ENCODE assay signal across 2 cellular contexts in the genomic region with DNA sequence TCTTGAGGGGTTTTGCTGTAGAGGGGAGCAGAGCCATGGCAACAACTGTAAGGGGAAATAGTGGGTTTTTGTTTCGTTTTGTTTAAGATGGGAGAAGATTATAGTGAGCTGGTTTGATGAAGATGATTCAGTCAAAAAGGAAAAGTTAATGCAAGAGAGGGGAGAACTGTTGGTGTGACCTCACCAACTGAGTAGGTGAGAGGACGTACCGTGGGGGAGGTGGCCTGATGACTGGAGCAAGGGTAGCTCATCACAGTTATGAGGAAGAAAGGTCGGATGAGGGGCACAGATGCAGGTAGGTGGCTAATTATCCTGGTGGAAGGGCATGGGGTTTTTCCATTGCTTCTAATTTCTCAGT.
TF ChIP-seq lines count a peak whose summit lies in the region.

No MANE protein-coding gene starts in this region.

TF ChIP-seq in SK-N-SH, 30 proteins besides CTCF, POLR2A, EP300 and RAD21 (continued from another document):
- TF ChIP-seq, protein P1, sequence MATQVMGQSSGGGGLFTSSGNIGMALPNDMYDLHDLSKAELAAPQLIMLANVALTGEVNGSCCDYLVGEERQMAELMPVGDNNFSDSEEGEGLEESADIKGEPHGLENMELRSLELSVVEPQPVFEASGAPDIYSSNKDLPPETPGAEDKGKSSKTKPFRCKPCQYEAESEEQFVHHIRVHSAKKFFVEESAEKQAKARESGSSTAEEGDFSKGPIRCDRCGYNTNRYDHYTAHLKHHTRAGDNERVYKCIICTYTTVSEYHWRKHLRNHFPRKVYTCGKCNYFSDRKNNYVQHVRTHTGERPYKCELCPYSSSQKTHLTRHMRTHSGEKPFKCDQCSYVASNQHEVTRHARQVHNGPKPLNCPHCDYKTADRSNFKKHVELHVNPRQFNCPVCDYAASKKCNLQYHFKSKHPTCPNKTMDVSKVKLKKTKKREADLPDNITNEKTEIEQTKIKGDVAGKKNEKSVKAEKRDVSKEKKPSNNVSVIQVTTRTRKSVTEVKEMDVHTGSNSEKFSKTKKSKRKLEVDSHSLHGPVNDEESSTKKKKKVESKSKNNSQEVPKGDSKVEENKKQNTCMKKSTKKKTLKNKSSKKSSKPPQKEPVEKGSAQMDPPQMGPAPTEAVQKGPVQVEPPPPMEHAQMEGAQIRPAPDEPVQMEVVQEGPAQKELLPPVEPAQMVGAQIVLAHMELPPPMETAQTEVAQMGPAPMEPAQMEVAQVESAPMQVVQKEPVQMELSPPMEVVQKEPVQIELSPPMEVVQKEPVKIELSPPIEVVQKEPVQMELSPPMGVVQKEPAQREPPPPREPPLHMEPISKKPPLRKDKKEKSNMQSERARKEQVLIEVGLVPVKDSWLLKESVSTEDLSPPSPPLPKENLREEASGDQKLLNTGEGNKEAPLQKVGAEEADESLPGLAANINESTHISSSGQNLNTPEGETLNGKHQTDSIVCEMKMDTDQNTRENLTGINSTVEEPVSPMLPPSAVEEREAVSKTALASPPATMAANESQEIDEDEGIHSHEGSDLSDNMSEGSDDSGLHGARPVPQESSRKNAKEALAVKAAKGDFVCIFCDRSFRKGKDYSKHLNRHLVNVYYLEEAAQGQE (IDR thresholded peaks at IDR 0.05; ENCODE audit: low read depth, low read length): no peak
- TF ChIP-seq ELF1 (IDR thresholded peaks at IDR 0.05) (no peak), FOXM1 (IDR thresholded peaks at IDR 0.05; ENCODE audit: low read depth) (no peak), TCF12 (IDR thresholded peaks at IDR 0.05) (no peak), EZH2phosphoT487 (IDR thresholded peaks at IDR 0.05; ENCODE audit: borderline replicate concordance, low read depth) (no peak), JUND (IDR thresholded peaks at IDR 0.05) (no peak), NRF1 (IDR thresholded peaks at IDR 0.05; ENCODE audit: low read depth, low read length) (no peak), FOSL2 (IDR thresholded peaks at IDR 0.05; ENCODE audit: borderline replicate concordance, low read depth) (no peak; the same call in 1 of the 2 replicates), RFX5 (IDR thresholded peaks at IDR 0.05; ENCODE audit: low read length) (no peak), SIN3A (IDR thresholded peaks at IDR 0.05; ENCODE audit: borderline replicate concordance, low read depth, low read length) (no peak)
- TF ChIP-seq, protein P2, sequence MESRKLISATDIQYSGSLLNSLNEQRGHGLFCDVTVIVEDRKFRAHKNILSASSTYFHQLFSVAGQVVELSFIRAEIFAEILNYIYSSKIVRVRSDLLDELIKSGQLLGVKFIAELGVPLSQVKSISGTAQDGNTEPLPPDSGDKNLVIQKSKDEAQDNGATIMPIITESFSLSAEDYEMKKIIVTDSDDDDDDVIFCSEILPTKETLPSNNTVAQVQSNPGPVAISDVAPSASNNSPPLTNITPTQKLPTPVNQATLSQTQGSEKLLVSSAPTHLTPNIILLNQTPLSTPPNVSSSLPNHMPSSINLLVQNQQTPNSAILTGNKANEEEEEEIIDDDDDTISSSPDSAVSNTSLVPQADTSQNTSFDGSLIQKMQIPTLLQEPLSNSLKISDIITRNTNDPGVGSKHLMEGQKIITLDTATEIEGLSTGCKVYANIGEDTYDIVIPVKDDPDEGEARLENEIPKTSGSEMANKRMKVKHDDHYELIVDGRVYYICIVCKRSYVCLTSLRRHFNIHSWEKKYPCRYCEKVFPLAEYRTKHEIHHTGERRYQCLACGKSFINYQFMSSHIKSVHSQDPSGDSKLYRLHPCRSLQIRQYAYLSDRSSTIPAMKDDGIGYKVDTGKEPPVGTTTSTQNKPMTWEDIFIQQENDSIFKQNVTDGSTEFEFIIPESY (IDR thresholded peaks at IDR 0.05; ENCODE audit: borderline replicate concordance, low read depth): no peak
- TF ChIP-seq, protein P3, sequence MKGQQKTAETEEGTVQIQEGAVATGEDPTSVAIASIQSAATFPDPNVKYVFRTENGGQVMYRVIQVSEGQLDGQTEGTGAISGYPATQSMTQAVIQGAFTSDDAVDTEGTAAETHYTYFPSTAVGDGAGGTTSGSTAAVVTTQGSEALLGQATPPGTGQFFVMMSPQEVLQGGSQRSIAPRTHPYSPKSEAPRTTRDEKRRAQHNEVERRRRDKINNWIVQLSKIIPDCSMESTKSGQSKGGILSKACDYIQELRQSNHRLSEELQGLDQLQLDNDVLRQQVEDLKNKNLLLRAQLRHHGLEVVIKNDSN (IDR thresholded peaks at IDR 0.05; ENCODE audit: borderline replicate concordance, low read depth): no peak
- TF ChIP-seq, protein P4, sequence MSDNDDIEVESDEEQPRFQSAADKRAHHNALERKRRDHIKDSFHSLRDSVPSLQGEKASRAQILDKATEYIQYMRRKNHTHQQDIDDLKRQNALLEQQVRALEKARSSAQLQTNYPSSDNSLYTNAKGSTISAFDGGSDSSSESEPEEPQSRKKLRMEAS (IDR thresholded peaks at IDR 0.05; ENCODE audit: low read depth): no peak

TF ChIP-seq in SK-N-SH treated with all-trans-retinoic acid at 6 μM for 48 hours, 23 proteins besides CTCF, POLR2A, EP300 and RAD21 (continued from another document):
- TF ChIP-seq, protein P5, sequence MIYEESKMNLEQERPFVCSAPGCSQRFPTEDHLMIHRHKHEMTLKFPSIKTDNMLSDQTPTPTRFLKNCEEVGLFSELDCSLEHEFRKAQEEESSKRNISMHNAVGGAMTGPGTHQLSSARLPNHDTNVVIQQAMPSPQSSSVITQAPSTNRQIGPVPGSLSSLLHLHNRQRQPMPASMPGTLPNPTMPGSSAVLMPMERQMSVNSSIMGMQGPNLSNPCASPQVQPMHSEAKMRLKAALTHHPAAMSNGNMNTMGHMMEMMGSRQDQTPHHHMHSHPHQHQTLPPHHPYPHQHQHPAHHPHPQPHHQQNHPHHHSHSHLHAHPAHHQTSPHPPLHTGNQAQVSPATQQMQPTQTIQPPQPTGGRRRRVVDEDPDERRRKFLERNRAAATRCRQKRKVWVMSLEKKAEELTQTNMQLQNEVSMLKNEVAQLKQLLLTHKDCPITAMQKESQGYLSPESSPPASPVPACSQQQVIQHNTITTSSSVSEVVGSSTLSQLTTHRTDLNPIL (CRISPR knock-in tag; IDR thresholded peaks at IDR 0.05; ENCODE audit: low read depth): no peak
- TF ChIP-seq, protein P6, sequence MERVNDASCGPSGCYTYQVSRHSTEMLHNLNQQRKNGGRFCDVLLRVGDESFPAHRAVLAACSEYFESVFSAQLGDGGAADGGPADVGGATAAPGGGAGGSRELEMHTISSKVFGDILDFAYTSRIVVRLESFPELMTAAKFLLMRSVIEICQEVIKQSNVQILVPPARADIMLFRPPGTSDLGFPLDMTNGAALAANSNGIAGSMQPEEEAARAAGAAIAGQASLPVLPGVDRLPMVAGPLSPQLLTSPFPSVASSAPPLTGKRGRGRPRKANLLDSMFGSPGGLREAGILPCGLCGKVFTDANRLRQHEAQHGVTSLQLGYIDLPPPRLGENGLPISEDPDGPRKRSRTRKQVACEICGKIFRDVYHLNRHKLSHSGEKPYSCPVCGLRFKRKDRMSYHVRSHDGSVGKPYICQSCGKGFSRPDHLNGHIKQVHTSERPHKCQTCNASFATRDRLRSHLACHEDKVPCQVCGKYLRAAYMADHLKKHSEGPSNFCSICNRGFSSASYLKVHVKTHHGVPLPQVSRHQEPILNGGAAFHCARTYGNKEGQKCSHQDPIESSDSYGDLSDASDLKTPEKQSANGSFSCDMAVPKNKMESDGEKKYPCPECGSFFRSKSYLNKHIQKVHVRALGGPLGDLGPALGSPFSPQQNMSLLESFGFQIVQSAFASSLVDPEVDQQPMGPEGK (CRISPR knock-in tag; IDR thresholded peaks at IDR 0.05; ENCODE audit: borderline replicate concordance): no peak
- no peak for TF ChIP-seq TOX (CRISPR knock-in tag; IDR thresholded peaks at IDR 0.05; ENCODE audit: borderline replicate concordance)
- no peak for TF ChIP-seq ZNF8 (CRISPR knock-in tag; IDR thresholded peaks at IDR 0.05)
- no peak for TF ChIP-seq TCF4 (CRISPR knock-in tag; IDR thresholded peaks at IDR 0.05; ENCODE audit: borderline replicate concordance)
- no peak for TF ChIP-seq ZNF70 (CRISPR knock-in tag; IDR thresholded peaks at IDR 0.05)
- no peak for TF ChIP-seq OSR1 (CRISPR knock-in tag; IDR thresholded peaks at IDR 0.05)
- TF ChIP-seq GLIS3 (CRISPR knock-in tag; IDR thresholded peaks at IDR 0.05): no peak
- TF ChIP-seq ESRRG (CRISPR knock-in tag; IDR thresholded peaks at IDR 0.05): no peak
- no peak for TF ChIP-seq ARNTL (CRISPR knock-in tag; IDR thresholded peaks at IDR 0.05; ENCODE audit: borderline replicate concordance, low read depth)
- TF ChIP-seq PPARA (CRISPR knock-in tag; IDR thresholded peaks at IDR 0.05; ENCODE audit: borderline replicate concordance): no peak
